Comparison of ENCODE assay signal across 6 cellular contexts in the genomic region with DNA sequence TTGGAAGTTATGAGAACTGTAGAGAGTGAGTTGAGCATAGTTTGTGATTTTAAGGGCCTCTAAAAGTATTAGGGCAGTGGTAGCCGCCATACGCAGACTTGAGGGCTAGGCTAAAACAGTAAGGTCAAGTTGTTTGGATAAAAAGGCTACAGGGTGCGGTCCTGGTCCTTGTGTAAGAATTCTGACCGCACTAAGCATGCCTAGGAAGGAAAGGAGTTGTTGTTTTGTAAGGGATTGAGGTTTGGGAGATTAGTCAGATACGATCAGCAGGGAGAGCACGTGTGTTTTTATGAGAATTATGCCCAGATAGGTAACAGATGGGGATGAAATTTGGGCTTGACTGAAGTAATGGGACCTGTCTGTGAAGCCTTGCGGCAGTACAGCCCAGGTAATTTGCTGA. TPM values are rescaled to one million over a fixed set of nuclear protein-coding genes. Genes with fewer than 3 reads are reported as not detected.
DNase-seq lines count a peak whose midpoint lies in the region; ATAC-seq and TF ChIP-seq lines count a peak whose summit lies in the region.
"Not testable (repeated sequence)": the region's sequence is repeated elsewhere in the genome, so short reads cannot be mapped to it uniquely, and the experiment has no call there.

No MANE protein-coding gene starts in this region.

- intact Hi-C loops in CD4-positive, alpha-beta memory T cell (cut with micrococcal nuclease) = loop anchor here (5.0 kb wide), 1 partner anchor 39 kb away; the partner anchor contains the start of gene CMTM6

- ATAC-seq in activated CD8-positive, alpha-beta T cell treated with anti-CD3 and anti-CD28 coated beads, Interleukin-2, amount 10 ng/mL, durations not matched to agents 7 days and 5 days = not testable (repeated sequence)

- H3K36me3 ChIP-seq in CD4-positive, alpha-beta memory T cell (ENCODE audit: insufficient read depth, low read length) = not testable (repeated sequence)
- H3K36me3 ChIP-seq in neutrophil = peaks cover 37% of the 10 kb centered on the region

- peaks cover 19 to 32% (median 28%) of the 10 kb centered on the region in 4 donors for H3K4me1 Mint-ChIP-seq in CD4-positive, alpha-beta memory T cell
- H3K4me1 Mint-ChIP-seq in activated CD8-positive, alpha-beta T cell treated with anti-CD3 and anti-CD28 coated beads, Interleukin-2, amount 10 ng/mL, durations not matched to agents 7 days and 5 days (ENCODE audit: low read depth) = peaks cover 15% of the 10 kb centered on the region

- not testable (repeated sequence) for H3K4me3 ChIP-seq in CD4-positive, alpha-beta memory T cell (ENCODE audit: low read length in 2 of 2); neutrophil (ENCODE audit: low read depth in 1 of 2, low read length in 1 of 2)

- POLR2A ChIA-PET in CD4-positive, alpha-beta memory T cell (lab: Charles Lee; ENCODE audit: partially characterized antibody) = interaction anchor here (1.1 to 18.1 kb wide), 5 partner anchors 33 to 69 kb away, joined by 4 to 415 read pairs (median 6); no protein-coding TSS in a partner anchor
- POLR2A ChIA-PET in activated CD8-positive, alpha-beta T cell treated with anti-CD3 and anti-CD28 coated beads, Interleukin-2, amount 10 ng/mL, durations not matched to agents 7 days and 5 days (lab: Charles Lee) = not testable (repeated sequence)

- not testable (repeated sequence) for TF ChIP-seq CTCF in neutrophil (IDR thresholded peaks at IDR 0.05)

- DNase-seq in CD4-positive, alpha-beta memory T cell = not testable (repeated sequence)
- DNase-seq in NCI-H2171 treated with DMSO at 0.1 percent for 48 hours (lab: John Stamatoyannopoulos, UW) (peak; percentile 9), cerebellar cortex (ENCODE audit: low spot score) (peak; percentile 33), iris pigment epithelial cell (ENCODE audit: low read depth) (peak; percentile 52)
- peak; percentile 4 for DNase-seq in activated CD8-positive, alpha-beta T cell treated with anti-CD3 and anti-CD28 coated beads, Interleukin-2, amount 10 ng/mL, durations not matched to agents 7 days and 5 days

- H3K4me3 Mint-ChIP-seq in CD4-positive, alpha-beta memory T cell; activated CD8-positive, alpha-beta T cell treated with anti-CD3 and anti-CD28 coated beads, Interleukin-2, amount 10 ng/mL, durations not matched to agents 7 days and 5 days: not testable (repeated sequence)

- not testable (repeated sequence) for H3K27ac Mint-ChIP-seq in CD4-positive, alpha-beta memory T cell; activated CD8-positive, alpha-beta T cell treated with anti-CD3 and anti-CD28 coated beads, Interleukin-2, amount 10 ng/mL, durations not matched to agents 7 days and 5 days

- H3K9me3 ChIP-seq in CD4-positive, alpha-beta memory T cell (ENCODE audit: control insufficient read depth in 1 of 2, low read length in 2 of 2); neutrophil: not testable (repeated sequence)

- H3K27ac ChIP-seq in CD4-positive, alpha-beta memory T cell (ENCODE audit: low read depth, low read length) = peak overlapping the region; percentile 88
- peak overlapping the region; percentile 52 for H3K27ac ChIP-seq in neutrophil

- not testable (repeated sequence) for H3K27me3 ChIP-seq in CD4-positive, alpha-beta memory T cell (ENCODE audit: insufficient read depth, low read length); neutrophil

- not testable (repeated sequence) for H3K9me3 Mint-ChIP-seq in CD4-positive, alpha-beta memory T cell; activated CD8-positive, alpha-beta T cell treated with anti-CD3 and anti-CD28 coated beads, Interleukin-2, amount 10 ng/mL, durations not matched to agents 7 days and 5 days (ENCODE audit: insufficient read depth)

- CTCF ChIA-PET in CD4-positive, alpha-beta memory T cell (lab: Charles Lee; ENCODE audit: partially characterized antibody) = interaction anchor here (2.1 to 3.8 kb wide), 2 partner anchors 39 to 88 kb away, joined by 8 to 19 read pairs; no protein-coding TSS in a partner anchor
- CTCF ChIA-PET in activated CD8-positive, alpha-beta T cell treated with anti-CD3 and anti-CD28 coated beads, Interleukin-2, amount 10 ng/mL, durations not matched to agents 7 days and 5 days (lab: Charles Lee) = not testable (repeated sequence)

- H3K4me1 ChIP-seq in CD4-positive, alpha-beta memory T cell (ENCODE audit: insufficient read depth, low read length) = peaks cover 62% of the 10 kb centered on the region
- H3K4me1 ChIP-seq in neutrophil (ENCODE audit: control insufficient read depth in 1 of 2, insufficient read depth in 1 of 2, low read depth in 1 of 2, low read length in 1 of 2) = peaks cover 48 to 65% of the 10 kb centered on the region in 2 experiments

- not testable (repeated sequence) for H3K36me3 Mint-ChIP-seq in CD4-positive, alpha-beta memory T cell; activated CD8-positive, alpha-beta T cell treated with anti-CD3 and anti-CD28 coated beads, Interleukin-2, amount 10 ng/mL, durations not matched to agents 7 days and 5 days (ENCODE audit: low read depth)

- not testable (repeated sequence) for H3K27me3 Mint-ChIP-seq in CD4-positive, alpha-beta memory T cell; activated CD8-positive, alpha-beta T cell treated with anti-CD3 and anti-CD28 coated beads, Interleukin-2, amount 10 ng/mL, durations not matched to agents 7 days and 5 days (ENCODE audit: low read depth)

RNA-seq across cellular contexts. Expression of gene CMTM6, which starts 39.2 kb away (rescaled TPM):
- total RNA-seq in CD4-positive, alpha-beta memory T cell = 10 to 100 TPM; 30.3 to 34.8 TPM
- 100 to 1,000 TPM in 1 of 2 donors, 10 to 100 TPM in 1; 89.7 to 230 TPM for polyA plus RNA-seq in CD4-positive, alpha-beta memory T cell
- 10 to 100 TPM; 49.1 to 51.5 TPM for total RNA-seq in activated CD8-positive, alpha-beta T cell treated with anti-CD3 and anti-CD28 coated beads, Interleukin-2, amount 10 ng/mL, durations not matched to agents 7 days and 5 days
